ENCODE assay signal across 1 cellular context in the genomic region with DNA sequence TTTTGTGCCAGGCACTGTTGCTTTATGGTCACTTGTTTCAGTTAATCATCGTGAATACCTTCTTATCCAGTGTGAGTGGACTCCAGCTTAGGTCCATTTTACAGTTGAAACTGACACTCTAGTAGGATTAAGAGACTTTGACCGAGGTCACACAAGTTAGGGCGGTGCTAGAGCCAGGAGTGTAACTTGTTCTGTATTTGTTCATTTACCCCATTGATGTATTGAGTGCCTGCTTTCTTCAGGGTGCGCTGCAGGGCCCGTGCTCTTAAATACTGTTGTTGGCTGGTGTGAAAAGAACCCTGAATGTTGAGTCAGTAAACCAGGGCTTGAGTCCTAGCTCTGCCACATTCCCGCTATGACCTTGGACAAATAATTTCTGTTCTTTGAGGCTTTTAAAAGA.
TF ChIP-seq lines count a peak whose summit lies in the region.

No MANE protein-coding gene starts in this region.

TF ChIP-seq in liver, 16 proteins besides CTCF, POLR2A, EP300 and RAD21 (continued from another document):
- TF ChIP-seq, protein P1, sequence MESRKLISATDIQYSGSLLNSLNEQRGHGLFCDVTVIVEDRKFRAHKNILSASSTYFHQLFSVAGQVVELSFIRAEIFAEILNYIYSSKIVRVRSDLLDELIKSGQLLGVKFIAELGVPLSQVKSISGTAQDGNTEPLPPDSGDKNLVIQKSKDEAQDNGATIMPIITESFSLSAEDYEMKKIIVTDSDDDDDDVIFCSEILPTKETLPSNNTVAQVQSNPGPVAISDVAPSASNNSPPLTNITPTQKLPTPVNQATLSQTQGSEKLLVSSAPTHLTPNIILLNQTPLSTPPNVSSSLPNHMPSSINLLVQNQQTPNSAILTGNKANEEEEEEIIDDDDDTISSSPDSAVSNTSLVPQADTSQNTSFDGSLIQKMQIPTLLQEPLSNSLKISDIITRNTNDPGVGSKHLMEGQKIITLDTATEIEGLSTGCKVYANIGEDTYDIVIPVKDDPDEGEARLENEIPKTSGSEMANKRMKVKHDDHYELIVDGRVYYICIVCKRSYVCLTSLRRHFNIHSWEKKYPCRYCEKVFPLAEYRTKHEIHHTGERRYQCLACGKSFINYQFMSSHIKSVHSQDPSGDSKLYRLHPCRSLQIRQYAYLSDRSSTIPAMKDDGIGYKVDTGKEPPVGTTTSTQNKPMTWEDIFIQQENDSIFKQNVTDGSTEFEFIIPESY (IDR thresholded peaks at IDR 0.05), result no peak
- TF ChIP-seq FOXA2 (IDR thresholded peaks at IDR 0.05), result no peak
